Comparison of ENCODE assay signal across 8 cellular contexts in genomic region chr4:674172-675035, GRCh38. TPM values are rescaled to one million over a fixed set of nuclear protein-coding genes. Genes with fewer than 3 reads are reported as not detected.
DNase-seq lines count a peak whose midpoint lies in the region; ATAC-seq and TF ChIP-seq lines count a peak whose summit lies in the region.

Gene ATP5ME, minus strand, starts transcription at chr4:674276. Its CDS starts 29 bp downstream, at chr4:674247.
Gene MYL5, plus strand, starts transcription at chr4:674542. Its CDS starts 3,485 bp downstream, at chr4:678027.

- peak within 1 kb of the TSS; percentile 94 for H3K18ac ChIP-seq in trophoblast cell (ENCODE audit: low read length)

- H3K23ac ChIP-seq in trophoblast cell (ENCODE audit: low read length) = no peak within 1 kb of the TSS

- H3K4me3 ChIP-seq in trophoblast cell (ENCODE audit: low read depth, low read length) (peak within 1 kb of the TSS; percentile 93), transverse colon (peak within 1 kb of the TSS; percentile 68 to 94 (median 78))

- DNase-seq in NCI-H1417 (lab: John Stamatoyannopoulos, UW) (peak; percentile 96 to 99 (median 97)), SW 1271 (lab: John Stamatoyannopoulos, UW) (peak; percentile 71 to 92), cardiac septum (ENCODE audit: low spot score) (peak; percentile 99), trophoblast cell (peak; percentile 93 to 98), transverse colon (peak; percentile 97)
- peak; percentile 97 for DNase-seq in activated naive CD8-positive, alpha-beta T cell treated with anti-CD3 and anti-CD28 coated beads, Interleukin-2, amount 50 U/mL, for 24 hours

- TF ChIP-seq POLR2A in transverse colon (IDR thresholded peaks at IDR 0.05) = peak; percentile 79

- ATAC-seq in HG02763 (IDR thresholded peaks at IDR 0.05; ENCODE audit: unreplicated experiment) = peak; percentile 73
- peak; percentile 93 for ATAC-seq in activated naive CD8-positive, alpha-beta T cell treated with anti-CD3 and anti-CD28 coated beads, Interleukin-2, amount 50 U/mL, for 24 hours

- H3K36me3 ChIP-seq in trophoblast cell (ENCODE audit: control insufficient read depth in 1 of 2, insufficient read depth in 2 of 2, low read length in 2 of 2) (peaks cover 17 to 21% of the 10 kb centered on the region in 2 experiments), transverse colon (peaks cover 0 to 14% (median 6%) of the 10 kb centered on the region in 4 donors)

- H3K79me1 ChIP-seq in trophoblast cell (ENCODE audit: low read length) = peaks cover 11% of the 10 kb centered on the region

- peak within 1 kb of the TSS; percentile 87 for H2AFZ ChIP-seq in trophoblast cell (ENCODE audit: insufficient read depth, low read length, poor library complexity)

- peaks cover 11% of the 10 kb centered on the region for H3K79me2 ChIP-seq in trophoblast cell (ENCODE audit: control insufficient read depth, insufficient read depth, low read length, poor library complexity)

- no CpG with 5 or more reads among the region's 84 CpGs for WGBS in trophoblast cell (ENCODE audit: extremely low coverage, insufficient coverage, insufficient read length)
- 1% methylated on average over 44 of the region's 84 CpGs; no CpG with 5 or more reads in 1 of the 2 donors for whole genome bisulfite sequencing in transverse colon (ENCODE audit: low coverage in 1 of 2), 2 donors

- H2BK120ac ChIP-seq in trophoblast cell (ENCODE audit: insufficient read depth, low read length, poor library complexity) = peak within 1 kb of the TSS; percentile 69

- peak within 1 kb of the TSS; percentile 97 for H4K91ac ChIP-seq in trophoblast cell (ENCODE audit: low read depth, low read length)

- TF ChIP-seq CTCF in GM12874 (IDR thresholded peaks at IDR 0.05; ENCODE audit: insufficient read depth, low read depth, low read length) (peak; percentile 99), transverse colon (IDR thresholded peaks at IDR 0.05) (peak; percentile 68 to 99 (median 91))

- H3K4me1 ChIP-seq in trophoblast cell (ENCODE audit: control insufficient read depth in 1 of 2, insufficient read depth in 2 of 2, low read length in 2 of 2) (peaks cover 15 to 18% of the 10 kb centered on the region in 2 experiments), transverse colon (peaks cover 15 to 33% (median 29%) of the 10 kb centered on the region in 4 donors)

- peak within 1 kb of the TSS; percentile 87 for H3K4me2 ChIP-seq in trophoblast cell (ENCODE audit: low read length)

- peak within 1 kb of the TSS; percentile 97 for H2AK5ac ChIP-seq in trophoblast cell (ENCODE audit: low read length)

- no peaks in the 10 kb centered on the region for H3K9me3 Mint-ChIP-seq in activated naive CD8-positive, alpha-beta T cell treated with anti-CD3 and anti-CD28 coated beads, Interleukin-2, amount 50 U/mL, for 24 hours

- H3K4ac ChIP-seq in trophoblast cell (ENCODE audit: low read depth, low read length) = peak within 1 kb of the TSS; percentile 82

- H3K27me3 ChIP-seq in trophoblast cell (ENCODE audit: insufficient read depth, low read length) (no peaks in the 10 kb centered on the region), transverse colon (no peaks in the 10 kb centered on the region)

- peak within 1 kb of the TSS; percentile 87 for H2BK5ac ChIP-seq in trophoblast cell (ENCODE audit: low read depth, low read length, poor library complexity)

- in situ Hi-C loops in transverse colon (cut with MboI; ENCODE audit: low pct_ligation_motif_present in 1 of 4, low pct_unique_long_range_greater_than_20kb in 1 of 4, low sequenced_read_pairs in 3 of 4) = no loop called here

- peak within 1 kb of the TSS; percentile 1 for H2BK12ac ChIP-seq in trophoblast cell (ENCODE audit: low read length)

- H3K27ac ChIP-seq in trophoblast cell (ENCODE audit: low read depth, low read length) (peak within 1 kb of the TSS; percentile 5), transverse colon (peak within 1 kb of the TSS; percentile 93 to 98 (median 94))

- H4K12ac ChIP-seq in trophoblast cell (ENCODE audit: low read depth, low read length) = peak within 1 kb of the TSS; percentile 96

- intact Hi-C loops in cardiac septum (cut with DNase I) (loop anchor here (10.0 kb wide), 2 partner anchors 340 to 430 kb away; partner anchors contain the start of gene ZNF141), transverse colon (cut with DNase I; ENCODE audit: low total_unique reads) (no loop called here)

- peak within 1 kb of the TSS; percentile 99 for H4K8ac ChIP-seq in trophoblast cell (ENCODE audit: low read depth, low read length)

- H3K9ac ChIP-seq in trophoblast cell (ENCODE audit: low read length) = peak within 1 kb of the TSS; percentile 92

- peak within 1 kb of the TSS; percentile 95 for H3K14ac ChIP-seq in trophoblast cell (ENCODE audit: low read length)

- peaks cover 24% of the 10 kb centered on the region for H3K36me3 Mint-ChIP-seq in activated naive CD8-positive, alpha-beta T cell treated with anti-CD3 and anti-CD28 coated beads, Interleukin-2, amount 50 U/mL, for 24 hours (ENCODE audit: low read depth)

- peak within 1 kb of the TSS; percentile 89 for H3K4me3 Mint-ChIP-seq in activated naive CD8-positive, alpha-beta T cell treated with anti-CD3 and anti-CD28 coated beads, Interleukin-2, amount 50 U/mL, for 24 hours

- H3K9me3 ChIP-seq in trophoblast cell (ENCODE audit: insufficient read depth, low read depth, low read length) (no peaks in the 10 kb centered on the region), transverse colon (no peaks in the 10 kb centered on the region)

- H3K4me1 Mint-ChIP-seq in activated naive CD8-positive, alpha-beta T cell treated with anti-CD3 and anti-CD28 coated beads, Interleukin-2, amount 50 U/mL, for 24 hours = peaks cover 24% of the 10 kb centered on the region

- H3K27me3 Mint-ChIP-seq in activated naive CD8-positive, alpha-beta T cell treated with anti-CD3 and anti-CD28 coated beads, Interleukin-2, amount 50 U/mL, for 24 hours = no peaks in the 10 kb centered on the region

- H3K27ac Mint-ChIP-seq in activated naive CD8-positive, alpha-beta T cell treated with anti-CD3 and anti-CD28 coated beads, Interleukin-2, amount 50 U/mL, for 24 hours = peak within 1 kb of the TSS; percentile 83

- TF ChIP-seq EP300 in transverse colon (IDR thresholded peaks at IDR 0.05; ENCODE audit: low read depth) = no peak

RNA-seq across cellular contexts. Expression of gene ATP5ME, which starts in this region (rescaled TPM):
- total RNA-seq in cardiac septum (734 TPM), transverse colon (100 to 1,000 TPM in 2 of 4 donors, 10 to 100 TPM in 1, not detected in 1; 52.0 to 152 (median 148) TPM)
- polyA plus RNA-seq in trophoblast cell (2013) = 783 and 790 TPM in 2 replicates

RNA-seq across cellular contexts. Expression of gene MYL5, which starts in this region (rescaled TPM):
- total RNA-seq in cardiac septum (6.5 TPM), transverse colon (100 to 1,000 TPM in 1 of 4 donors, 10 to 100 TPM in 3; 20.3 to 199 (median 33.4) TPM)
- 5.2 and 5.5 TPM in 2 replicates for polyA plus RNA-seq in trophoblast cell (2013)

Comparison
In these comparisons a context has a peak if more than half of its experiments do, and no peak if none do; other contexts are left out.
1. Peak in every context shown above with its lines: DNase-seq, ATAC-seq, H3K4me3 ChIP-seq and H3K27ac ChIP-seq.